In genomic region chr19:5893296-5893903, GRCh38 we compare ENCODE assay signal across 2 cellular contexts.
TF ChIP-seq lines count a peak whose summit lies in the region.

No MANE protein-coding gene starts in this region.

TF ChIP-seq in PFSK-1, 5 proteins besides CTCF, POLR2A, EP300 and RAD21:
- TF ChIP-seq POLR2AphosphoS5 (IDR thresholded peaks at IDR 0.05; ENCODE audit: low read depth, low read length), result peak; percentile 19; the same call in 1 of the 2 replicates
- no peak for TF ChIP-seq REST (IDR thresholded peaks at IDR 0.05; ENCODE audit: insufficient read depth in 1 of 2, low read depth in 2 of 2, low read length in 2 of 2)

TF ChIP-seq in H1, 55 proteins besides CTCF, POLR2A, EP300 and RAD21:
- TF ChIP-seq GABPA (IDR thresholded peaks at IDR 0.05; ENCODE audit: borderline replicate concordance, insufficient read depth, low read length), result no peak
- TF ChIP-seq SIRT6 (IDR thresholded peaks at IDR 0.05; ENCODE audit: low read length), result no peak
- no peak for TF ChIP-seq CBX5 (IDR thresholded peaks at IDR 0.05; ENCODE audit: low read depth, low read length)
- TF ChIP-seq POU5F1 (IDR thresholded peaks at IDR 0.05; ENCODE audit: low read depth, low read length), result no peak
- no peak for TF ChIP-seq TAF7 (optimal IDR thresholded peaks at IDR 0.05; ENCODE audit: borderline replicate concordance, low read depth, low read length)
- TF ChIP-seq KDM1A (IDR thresholded peaks at IDR 0.05; ENCODE audit: borderline replicate concordance, low read length), result no peak
- TF ChIP-seq BCL11A (IDR thresholded peaks at IDR 0.05; ENCODE audit: low read depth in 2 of 2, low read length in 2 of 2), result no peak
- no peak for TF ChIP-seq RXRA (IDR thresholded peaks at IDR 0.05; ENCODE audit: insufficient read depth, low read depth, low read length)
- no peak for TF ChIP-seq ZNF274 (IDR thresholded peaks at IDR 0.05; ENCODE audit: borderline replicate concordance, extremely low read depth, low read length)
- TF ChIP-seq PHF8 (conservative IDR thresholded peaks at IDR 0.05; ENCODE audit: low read depth, low read length), result no peak
- TF ChIP-seq NANOG (IDR thresholded peaks at IDR 0.05; ENCODE audit: insufficient read depth, low read depth, low read length, poor library complexity, severe bottlenecking), result no peak
- TF ChIP-seq CEBPB (IDR thresholded peaks at IDR 0.05; ENCODE audit: low read depth, low read length), result no peak
- TF ChIP-seq TBP (IDR thresholded peaks at IDR 0.05; ENCODE audit: low read depth, low read length), result no peak
- TF ChIP-seq E2F6 (IDR thresholded peaks at IDR 0.05), result no peak
- TF ChIP-seq JUN (IDR thresholded peaks at IDR 0.05; ENCODE audit: low read depth, low read length), result no peak
- no peak for TF ChIP-seq CREB1 (IDR thresholded peaks at IDR 0.05)
- TF ChIP-seq HDAC2 (IDR thresholded peaks at IDR 0.05; ENCODE audit: borderline replicate concordance in 1 of 2, low read depth in 2 of 2, low read length in 2 of 2), result no peak
- TF ChIP-seq ATF2 (IDR thresholded peaks at IDR 0.05; ENCODE audit: low read length), result no peak
- TF ChIP-seq CHD2 (IDR thresholded peaks at IDR 0.05; ENCODE audit: low read length), result no peak
